ENCODE assay signal across 11 cellular contexts in genomic region chr11:58647141-58647699, GRCh38. TPM values are rescaled to one million over a fixed set of nuclear protein-coding genes. Genes with fewer than 3 reads are reported as not detected.
DNase-seq lines count a peak whose midpoint lies in the region; ATAC-seq, FAIRE-seq and TF ChIP-seq lines count a peak whose summit lies in the region.
"Had no signal": no experiment of that assay in that cellular context is flagged by ENCODE, and none has a peak within 500 bp of the region (broad histone marks: within the 10 kb centered on the region; RNA-seq: fewer than 3 reads in every experiment).

No MANE protein-coding gene starts in this region.

- H3K27me3 ChIP-seq in CD4-positive, alpha-beta T cell (ENCODE audit: control insufficient read depth, insufficient read depth, low read length): no peaks in the 10 kb centered on the region
- peaks cover 7% of the 10 kb centered on the region for H3K27me3 ChIP-seq in gastroesophageal sphincter
- H3K27me3 ChIP-seq: breast epithelium had no signal

- H3K9me3 Mint-ChIP-seq in WTC11: peaks cover 76% of the 10 kb centered on the region
- no peaks in the 10 kb centered on the region for H3K9me3 Mint-ChIP-seq in CD4-positive, alpha-beta T cell

- peaks cover 8% of the 10 kb centered on the region for H3K4me1 Mint-ChIP-seq in WTC11
- H3K4me1 Mint-ChIP-seq in CD4-positive, alpha-beta T cell (ENCODE audit: low read depth): peaks cover 4% of the 10 kb centered on the region

- H3K4me3 Mint-ChIP-seq in WTC11: no peak overlapping the region
- H3K4me3 Mint-ChIP-seq in CD4-positive, alpha-beta T cell: no peak overlapping the region

- 90 to 100% methylated on average over 2 of the region's 2 CpGs for WGBS in gastroesophageal sphincter (ENCODE audit: low coverage in 1 of 2), 2 donors

- no peaks in the 10 kb centered on the region for H3K4me1 ChIP-seq in gastroesophageal sphincter
- H3K4me1 ChIP-seq: breast epithelium had no signal

- TF ChIP-seq POLR2A in gastroesophageal sphincter (IDR thresholded peaks at IDR 0.05): no peak

- no peaks in the 10 kb centered on the region for H3K36me3 ChIP-seq in gastroesophageal sphincter
- H3K36me3 ChIP-seq: breast epithelium, thoracic aorta had no signal

- no peak overlapping the region for H3K27ac Mint-ChIP-seq in WTC11
- no peak overlapping the region for H3K27ac Mint-ChIP-seq in CD4-positive, alpha-beta T cell

- peak; percentile 81 for ATAC-seq in GM18517 (IDR thresholded peaks at IDR 0.05; ENCODE audit: unreplicated experiment)
- ATAC-seq in GM21576 (IDR thresholded peaks at IDR 0.05; ENCODE audit: unreplicated experiment): peak; percentile 85
- ATAC-seq in HG03196 (IDR thresholded peaks at IDR 0.05; ENCODE audit: unreplicated experiment): peak; percentile 86
- ATAC-seq in WTC11: 0 out of 2 replicates have a peak, but pooled peaks have one; percentile 32
- ATAC-seq in CD4-positive, alpha-beta T cell (ENCODE audit: poor library complexity): no peak
- no peak for ATAC-seq in gastroesophageal sphincter

- H3K27ac ChIP-seq in CD4-positive, alpha-beta T cell (ENCODE audit: low read depth, low read length): no peak overlapping the region
- H3K27ac ChIP-seq in gastroesophageal sphincter: no peak overlapping the region
- H3K27ac ChIP-seq: breast epithelium, thoracic aorta had no signal

- TF ChIP-seq EP300 in gastroesophageal sphincter (IDR thresholded peaks at IDR 0.05): no peak

- no peak for TF ChIP-seq CTCF in WTC11 (IDR thresholded peaks at IDR 0.05)
- no peak for TF ChIP-seq CTCF in CD4-positive, alpha-beta T cell (IDR thresholded peaks at IDR 0.05)
- no peak for TF ChIP-seq CTCF in gastroesophageal sphincter (IDR thresholded peaks at IDR 0.05)

- peaks cover 2% of the 10 kb centered on the region; the same call in 1 of the 2 replicates for H3K27me3 Mint-ChIP-seq in WTC11 (ENCODE audit: low read depth)
- no peaks in the 10 kb centered on the region for H3K27me3 Mint-ChIP-seq in CD4-positive, alpha-beta T cell

- CTCF ChIA-PET in WTC11 (lab: Charles Lee): interaction anchor here (0.8 to 1.5 kb wide), 3 partner anchors 18 to 488 kb away, joined by 4 to 7 read pairs (median 6); no protein-coding TSS in a partner anchor
- CTCF ChIA-PET in CD4-positive, alpha-beta T cell (lab: Charles Lee): no interaction called here

- peaks cover 16% of the 10 kb centered on the region for H3K9me3 ChIP-seq in CD4-positive, alpha-beta T cell (ENCODE audit: control insufficient read depth, low read length)
- peaks cover 0 to 7% (median 0%) of the 10 kb centered on the region in 3 donors for H3K9me3 ChIP-seq in gastroesophageal sphincter
- H3K9me3 ChIP-seq: thoracic aorta had no signal

- no peak overlapping the region for H3K4me3 ChIP-seq in gastroesophageal sphincter
- H3K4me3 ChIP-seq: breast epithelium, thoracic aorta had no signal

- intact Hi-C loops in CD4-positive, alpha-beta T cell (cut with DNase I, micrococcal nuclease): no loop called here

- FAIRE-seq in HTR-8/SVneo (lab: Jason Lieb, UNC): no peak

- H3K36me3 Mint-ChIP-seq in WTC11: peaks cover 25% of the 10 kb centered on the region
- peaks cover 6% of the 10 kb centered on the region for H3K36me3 Mint-ChIP-seq in CD4-positive, alpha-beta T cell (ENCODE audit: low read depth)

- DNase-seq in WTC11 (ENCODE audit: low spot score) (no peak), HTR-8/SVneo (ENCODE audit: insufficient read length, low spot score) (no peak), DMS79 (lab: John Stamatoyannopoulos, UW) (no peak)
- DNase-seq in CD4-positive, alpha-beta T cell: no peak
- DNase-seq: stimulated activated CD4-positive, alpha-beta T cell treated with anti-CD3 and anti-CD28 coated beads, Interleukin-12 subunit alpha, Interleukin-12 subunit beta, amount 100 ng/mL, for 4 hours had no signal

- POLR2A ChIA-PET in WTC11 (lab: Charles Lee): interaction anchor here (0.7 kb wide), 1 partner anchor 538 kb away, joined by 4 read pairs; no protein-coding TSS in a partner anchor
- POLR2A ChIA-PET in CD4-positive, alpha-beta T cell (lab: Charles Lee): no interaction called here

TF ChIP-seq in WTC11, 78 proteins besides CTCF, POLR2A, EP300 and RAD21:
- TF ChIP-seq ZNF232 (CRISPR knock-in tag; IDR thresholded peaks at IDR 0.05): no peak
- TF ChIP-seq GTF2I (CRISPR knock-in tag; conservative IDR thresholded peaks at IDR 0.05): no peak
- TF ChIP-seq ESRRA (CRISPR knock-in tag; IDR thresholded peaks at IDR 0.05; ENCODE audit: borderline replicate concordance): no peak
- no peak for TF ChIP-seq GABPB1 (CRISPR knock-in tag; IDR thresholded peaks at IDR 0.05)
- no peak for TF ChIP-seq USF2 (CRISPR knock-in tag; IDR thresholded peaks at IDR 0.05)
- TF ChIP-seq HMGXB4 (CRISPR knock-in tag; IDR thresholded peaks at IDR 0.05): no peak
- TF ChIP-seq PREB (CRISPR knock-in tag; IDR thresholded peaks at IDR 0.05; ENCODE audit: borderline replicate concordance): no peak
- no peak for TF ChIP-seq MXD4 (CRISPR knock-in tag; IDR thresholded peaks at IDR 0.05; ENCODE audit: borderline replicate concordance)
- TF ChIP-seq MYBL2 (CRISPR knock-in tag; IDR thresholded peaks at IDR 0.05): no peak
- no peak for TF ChIP-seq JAZF1 (CRISPR knock-in tag; IDR thresholded peaks at IDR 0.05)
- TF ChIP-seq ZNF396 (CRISPR knock-in tag; IDR thresholded peaks at IDR 0.05; ENCODE audit: borderline replicate concordance): no peak
- TF ChIP-seq ATF3 (CRISPR knock-in tag; conservative IDR thresholded peaks at IDR 0.05): no peak
- TF ChIP-seq JUN (CRISPR knock-in tag; IDR thresholded peaks at IDR 0.05): no peak
- no peak for TF ChIP-seq NFYB (CRISPR knock-in tag; conservative IDR thresholded peaks at IDR 0.05; ENCODE audit: low read depth)

RNA-seq across cellular contexts. Expression of gene CNTF, which starts 24.8 kb away (rescaled TPM):
- total RNA-seq in WTC11 (2021): 0.55 to 1.6 TPM (median 0.82 TPM) in 3 replicates
- total RNA-seq in CD4-positive, alpha-beta T cell: 1 to 10 TPM; 3.1 to 3.9 TPM
- 1 to 10 TPM; 1.2 to 2.4 (median 1.6) TPM for total RNA-seq in gastroesophageal sphincter

Comparison
In these comparisons a context has a peak if more than half of its experiments do, and no peak if none do; other contexts are left out.
1. ATAC-seq: peak in GM18517 (single experiment), GM21576 (single experiment), HG03196 (single experiment) and WTC11 (single experiment); none in CD4-positive, alpha-beta T cell (single experiment) and gastroesophageal sphincter (single experiment).